Comparison of ENCODE assay signal across 8 cellular contexts in genomic region chr3:177598110-177598833, GRCh38.
A peak's percentile ranks its signal among the peaks of the same experiment; 100 is the strongest.
DNase-seq lines count a peak whose midpoint lies in the region; ATAC-seq and TF ChIP-seq lines count a peak whose summit lies in the region.

No MANE protein-coding gene starts in this region.

- H3K36me3 ChIP-seq in HUES48 (ENCODE audit: control insufficient read depth, insufficient read depth, low read length) = no peaks in the 10 kb centered on the region

- H3K4me1 ChIP-seq in HUES48 (ENCODE audit: control insufficient read depth, insufficient read depth, low read length) = peaks cover 36% of the 10 kb centered on the region

- H3K9ac ChIP-seq in HUES48 (ENCODE audit: low read depth, low read length) = no peak overlapping the region

- TF ChIP-seq CTCF in activated CD8-positive, alpha-beta T cell treated with anti-CD3 and anti-CD28 coated beads for 36 hours (IDR thresholded peaks at IDR 0.05) = no peak

- no peaks in the 10 kb centered on the region for H3K9me3 Mint-ChIP-seq in activated CD8-positive, alpha-beta T cell treated with anti-CD3 and anti-CD28 coated beads for 36 hours
- H3K9me3 Mint-ChIP-seq in immature natural killer cell = peaks cover 0 to 2% (median 0%) of the 10 kb centered on the region in 6 donors
- no peaks in the 10 kb centered on the region for H3K9me3 Mint-ChIP-seq in stimulated activated naive CD8-positive, alpha-beta T cell treated with anti-CD3 and anti-CD28 coated beads, Interleukin-15, Interleukin-2, amounts not matched to agents 100 ng/mL and 50 ng/mL, for 24 hours

- no peaks in the 10 kb centered on the region for H3K27me3 ChIP-seq in HUES48 (ENCODE audit: control insufficient read depth, insufficient read depth, low read length)

- H3K27me3 Mint-ChIP-seq in activated CD8-positive, alpha-beta T cell treated with anti-CD3 and anti-CD28 coated beads for 36 hours = no peaks in the 10 kb centered on the region
- H3K27me3 Mint-ChIP-seq in immature natural killer cell (ENCODE audit: low read depth in 3 of 3) = no peaks in the 10 kb centered on the region
- H3K27me3 Mint-ChIP-seq in stimulated activated naive CD8-positive, alpha-beta T cell treated with anti-CD3 and anti-CD28 coated beads, Interleukin-15, Interleukin-2, amounts not matched to agents 100 ng/mL and 50 ng/mL, for 24 hours = no peaks in the 10 kb centered on the region

- H3K4me3 ChIP-seq in HUES48 (ENCODE audit: low read depth, low read length) = no peak overlapping the region

- H3K36me3 Mint-ChIP-seq in activated CD8-positive, alpha-beta T cell treated with anti-CD3 and anti-CD28 coated beads for 36 hours (ENCODE audit: low read depth) = peaks cover 8% of the 10 kb centered on the region
- no peaks in the 10 kb centered on the region for H3K36me3 Mint-ChIP-seq in immature natural killer cell
- no peaks in the 10 kb centered on the region for H3K36me3 Mint-ChIP-seq in stimulated activated naive CD8-positive, alpha-beta T cell treated with anti-CD3 and anti-CD28 coated beads, Interleukin-15, Interleukin-2, amounts not matched to agents 100 ng/mL and 50 ng/mL, for 24 hours (ENCODE audit: low read depth)

- H3K27ac ChIP-seq in HUES48 (ENCODE audit: low read depth, low read length) = peak overlapping the region; percentile 21

- CTCF ChIA-PET in activated CD8-positive, alpha-beta T cell treated with anti-CD3 and anti-CD28 coated beads for 36 hours (lab: Charles Lee) = no interaction called here

- intact Hi-C loops in activated CD8-positive, alpha-beta T cell treated with anti-CD3 and anti-CD28 coated beads for 36 hours (cut with micrococcal nuclease) = no loop called here

- peak overlapping the region; percentile 58 for H3K4me3 Mint-ChIP-seq in activated CD8-positive, alpha-beta T cell treated with anti-CD3 and anti-CD28 coated beads for 36 hours
- H3K4me3 Mint-ChIP-seq in immature natural killer cell = peak overlapping the region; percentile 67 to 85 (median 80)
- peak overlapping the region; percentile 72 for H3K4me3 Mint-ChIP-seq in stimulated activated naive CD8-positive, alpha-beta T cell treated with anti-CD3 and anti-CD28 coated beads, Interleukin-15, Interleukin-2, amounts not matched to agents 100 ng/mL and 50 ng/mL, for 24 hours

- no peaks in the 10 kb centered on the region for H3K9me3 ChIP-seq in HUES48 (ENCODE audit: control insufficient read depth, insufficient read depth, low read length)

- POLR2A ChIA-PET in activated CD8-positive, alpha-beta T cell treated with anti-CD3 and anti-CD28 coated beads for 36 hours (lab: Charles Lee) = interaction anchor here (1.5 to 1.8 kb wide), 2 partner anchors 9 to 13 kb away, joined by 4 to 5 read pairs; no protein-coding TSS in a partner anchor

- H3K27ac Mint-ChIP-seq in activated CD8-positive, alpha-beta T cell treated with anti-CD3 and anti-CD28 coated beads for 36 hours = peak overlapping the region; percentile 98
- peak overlapping the region; percentile 90 to 94 (median 94) for H3K27ac Mint-ChIP-seq in immature natural killer cell
- H3K27ac Mint-ChIP-seq in stimulated activated naive CD8-positive, alpha-beta T cell treated with anti-CD3 and anti-CD28 coated beads, Interleukin-15, Interleukin-2, amounts not matched to agents 100 ng/mL and 50 ng/mL, for 24 hours = peak overlapping the region; percentile 99

- H3K4me1 Mint-ChIP-seq in activated CD8-positive, alpha-beta T cell treated with anti-CD3 and anti-CD28 coated beads for 36 hours (ENCODE audit: low read depth) = peaks cover 71% of the 10 kb centered on the region
- peaks cover 80 to 89% of the 10 kb centered on the region in 2 donors for H3K4me1 Mint-ChIP-seq in immature natural killer cell
- peaks cover 84% of the 10 kb centered on the region for H3K4me1 Mint-ChIP-seq in stimulated activated naive CD8-positive, alpha-beta T cell treated with anti-CD3 and anti-CD28 coated beads, Interleukin-15, Interleukin-2, amounts not matched to agents 100 ng/mL and 50 ng/mL, for 24 hours (ENCODE audit: low read depth)

- ATAC-seq in activated CD8-positive, alpha-beta T cell treated with anti-CD3 and anti-CD28 coated beads for 36 hours = no peak

- DNase-seq in activated CD8-positive, alpha-beta T cell treated with anti-CD3 and anti-CD28 coated beads for 36 hours = no peak
- no peak for DNase-seq in immature natural killer cell
- DNase-seq in T1000 (lab: John Stamatoyannopoulos, UW) = no peak
- DNase-seq in NCI-H2171 treated with DMSO at 0.1 percent for 48 hours (lab: John Stamatoyannopoulos, UW) = no peak
- DNase-seq in 8988T = no peak
- DNase-seq in occipital lobe (lab: John Stamatoyannopoulos, UW) = no peak
